1 cellular context compared by ENCODE assay signal in the genomic region with DNA sequence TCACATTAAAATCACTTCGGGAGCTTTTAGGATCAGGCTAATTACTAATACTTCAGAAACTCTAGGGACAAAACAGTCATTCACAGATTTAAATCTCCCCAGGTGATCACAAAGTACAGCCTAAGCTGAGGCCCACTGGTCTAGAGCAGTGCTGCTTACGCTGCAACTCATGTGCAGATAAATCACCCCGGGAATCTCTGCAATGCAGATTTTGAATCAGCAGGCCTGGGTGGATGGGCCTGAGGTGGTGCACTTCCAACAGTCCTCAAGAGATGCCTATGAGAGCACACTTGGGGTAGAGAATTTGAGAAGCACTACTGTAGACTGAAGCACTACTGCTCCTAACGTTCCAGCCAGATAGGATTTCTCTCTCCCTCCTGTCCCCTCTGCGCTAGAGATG.
TF ChIP-seq lines count a peak whose summit lies in the region.

No MANE protein-coding gene starts in this region.

TF ChIP-seq in H1, 55 proteins besides CTCF, POLR2A, EP300 and RAD21:
- TF ChIP-seq SIRT6 (IDR thresholded peaks at IDR 0.05; ENCODE audit: low read length), result no peak
- peak; percentile 45 for TF ChIP-seq NANOG (IDR thresholded peaks at IDR 0.05; ENCODE audit: insufficient read depth, low read depth, low read length, poor library complexity, severe bottlenecking)
